In the genomic region with DNA sequence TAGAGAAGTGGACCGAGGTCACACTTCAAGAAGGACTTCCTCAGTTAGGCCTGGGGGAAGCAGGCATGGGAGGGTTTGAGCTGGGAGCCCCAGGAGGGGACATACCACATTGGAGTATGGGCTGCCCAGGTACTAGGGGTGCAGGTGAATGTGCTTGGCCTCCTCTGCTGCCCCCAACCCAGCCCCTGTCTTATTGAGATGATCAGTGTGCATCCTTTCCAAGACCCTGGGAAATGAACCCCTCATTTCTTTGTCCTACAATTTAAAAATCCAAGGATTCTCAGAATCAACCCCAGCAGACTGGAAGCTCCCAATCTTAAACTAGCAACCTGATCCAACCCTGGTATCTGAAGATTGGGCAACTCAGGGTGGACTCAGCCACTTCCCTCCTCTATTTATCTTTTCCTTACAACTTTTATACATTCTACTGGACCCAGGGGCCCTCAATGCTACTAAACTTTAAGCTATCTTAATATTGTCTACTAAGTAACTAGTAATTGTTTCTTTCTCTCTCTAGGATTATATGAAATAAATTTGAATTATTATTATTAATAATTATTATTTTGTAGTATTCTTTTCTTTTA, we compare ENCODE assay signal across 18 cellular contexts.
DNase-seq lines count a peak whose midpoint lies in the region; ATAC-seq and FAIRE-seq lines count a peak whose summit lies in the region.
"Had no signal": no experiment of that assay in that cellular context is flagged by ENCODE, and none has a peak within 500 bp of the region (broad histone marks: within the 10 kb centered on the region; RNA-seq: fewer than 3 reads in every experiment).

No MANE protein-coding gene starts in this region.

- H3K36me3 Mint-ChIP-seq in stimulated activated effector memory CD8-positive, alpha-beta T cell treated with anti-CD3 and anti-CD28 coated beads, Interleukin-12 subunit alpha, Interleukin-12 subunit beta, amount 100 ng/mL, for 72 hours: no peaks in the 10 kb centered on the region

- H3K27ac ChIP-seq in iPS-20b (ENCODE audit: low read length): peak overlapping the region; percentile 25
- H3K27ac ChIP-seq: 22Rv1 had no signal

- peak; percentile 80 for FAIRE-seq in TTC549 (lab: Jason Lieb, UNC)

- DNase-seq in NCI-H2171 treated with DMSO at 0.1 percent for 48 hours (lab: John Stamatoyannopoulos, UW) (peak; percentile 18), NCI-H2171 (lab: John Stamatoyannopoulos, UW) (no peak), hippocampal formation (lab: John Stamatoyannopoulos, UW) (no peak)
- DNase-seq in stimulated activated effector memory CD8-positive, alpha-beta T cell treated with anti-CD3 and anti-CD28 coated beads, Interleukin-12 subunit alpha, Interleukin-12 subunit beta, amount 100 ng/mL, for 72 hours (ENCODE audit: low spot score in 2 of 2): no peak
- DNase-seq: BE2C; CD4-positive, alpha-beta T cell; DMS53; NCI-H1105 treated with DMSO at 0.1 percent for 48 hours; NCI-H1694 treated with DMSO at 0.1 percent for 48 hours; NCI-H2107; NCI-H345; NCI-H526 treated with DMSO at 0.1 percent for 48 hours; NK-92 treated with Interleukin-12 subunit alpha and Interleukin-12 subunit beta, amount 100 ng/mL, for 24 hours had no signal

- no peaks in the 10 kb centered on the region for H3K4me1 Mint-ChIP-seq in stimulated activated effector memory CD8-positive, alpha-beta T cell treated with anti-CD3 and anti-CD28 coated beads, Interleukin-12 subunit alpha, Interleukin-12 subunit beta, amount 100 ng/mL, for 72 hours

- no peak overlapping the region for H3K4me3 Mint-ChIP-seq in stimulated activated effector memory CD8-positive, alpha-beta T cell treated with anti-CD3 and anti-CD28 coated beads, Interleukin-12 subunit alpha, Interleukin-12 subunit beta, amount 100 ng/mL, for 72 hours
- H3K4me3 Mint-ChIP-seq: CD4-positive, alpha-beta T cell had no signal

- peak overlapping the region; percentile 67 for H3K27ac Mint-ChIP-seq in stimulated activated effector memory CD8-positive, alpha-beta T cell treated with anti-CD3 and anti-CD28 coated beads, Interleukin-12 subunit alpha, Interleukin-12 subunit beta, amount 100 ng/mL, for 72 hours
- H3K27ac Mint-ChIP-seq: CD4-positive, alpha-beta T cell had no signal

- H3K9me3 ChIP-seq in iPS-20b (ENCODE audit: insufficient read depth, low read depth, low read length): no peaks in the 10 kb centered on the region
- H3K9me3 ChIP-seq: BE2C had no signal

- H3K27me3 ChIP-seq in iPS-20b (ENCODE audit: insufficient read depth, low read length): no peaks in the 10 kb centered on the region
- H3K27me3 ChIP-seq: BE2C had no signal

- H3K4me1 ChIP-seq in iPS-20b (ENCODE audit: insufficient read depth, low read length): peaks cover 48% of the 10 kb centered on the region

- ATAC-seq in stimulated activated effector memory CD8-positive, alpha-beta T cell treated with anti-CD3 and anti-CD28 coated beads, Interleukin-12 subunit alpha, Interleukin-12 subunit beta, amount 100 ng/mL, for 72 hours: no peak
- no peak for ATAC-seq in HG03045 (IDR thresholded peaks at IDR 0.05; ENCODE audit: unreplicated experiment)
- ATAC-seq in HG03457 (IDR thresholded peaks at IDR 0.05; ENCODE audit: unreplicated experiment): no peak

- H3K4me3 ChIP-seq in iPS-20b (ENCODE audit: low read length): 0 out of 2 replicates have a peak overlapping the region, but pooled peaks have one; percentile 36

- H3K36me3 ChIP-seq in iPS-20b (ENCODE audit: insufficient read depth, low read depth, low read length): peaks cover 52% of the 10 kb centered on the region

- no peak overlapping the region for H3K9ac ChIP-seq in iPS-20b (ENCODE audit: low read depth, low read length)

- H3K9me3 Mint-ChIP-seq in stimulated activated effector memory CD8-positive, alpha-beta T cell treated with anti-CD3 and anti-CD28 coated beads, Interleukin-12 subunit alpha, Interleukin-12 subunit beta, amount 100 ng/mL, for 72 hours: no peaks in the 10 kb centered on the region
- H3K9me3 Mint-ChIP-seq: CD4-positive, alpha-beta T cell had no signal
